9 cellular contexts compared by ENCODE assay signal in genomic region chr10:79274279-79275104, GRCh38.
DNase-seq lines count a peak whose midpoint lies in the region; ATAC-seq lines count a peak whose summit lies in the region.
"Had no signal": no experiment of that assay in that cellular context is flagged by ENCODE, and none has a peak within 500 bp of the region (broad histone marks: within the 10 kb centered on the region; RNA-seq: fewer than 3 reads in every experiment).

No MANE protein-coding gene starts in this region.

- H3K4me1 ChIP-seq in muscle layer of colon (ENCODE audit: insufficient read depth, low read length) (peaks cover 68% of the 10 kb centered on the region), mesendoderm (ENCODE audit: control insufficient read depth, low read depth, low read length) (no peaks in the 10 kb centered on the region)

- H3K36me3 ChIP-seq in muscle layer of colon (ENCODE audit: insufficient read depth, low read length) (peaks cover 14% of the 10 kb centered on the region), mesendoderm (ENCODE audit: control insufficient read depth, insufficient read depth, low read length) (peaks cover 6% of the 10 kb centered on the region)

- DNase-seq in SIG-M5 treated with dmso at 0.1 percent for 504 hours (lab: John Stamatoyannopoulos, UW; ENCODE audit: unreplicated experiment) (peak; percentile 76), SIG-M5 (lab: John Stamatoyannopoulos, UW) (no peak), epithelial cell of prostate (ENCODE audit: low read depth, low spot score) (no peak), DMS114 treated with DMSO at 0.1 percent for 48 hours (lab: John Stamatoyannopoulos, UW; ENCODE audit: unreplicated experiment) (no peak), mesendoderm (no peak), NCI-H1048 (lab: John Stamatoyannopoulos, UW) (no peak)
- DNase-seq: activated B cell treated with CpG ODN at 0.5 μM for 24 hours had no signal

- no peak overlapping the region for H3K18ac ChIP-seq in mesendoderm (ENCODE audit: low read length)

- no peak overlapping the region for H3K23ac ChIP-seq in mesendoderm (ENCODE audit: low read length)

- H4K8ac ChIP-seq in mesendoderm (ENCODE audit: low read depth, low read length), result no peak overlapping the region

- H3K4ac ChIP-seq in mesendoderm (ENCODE audit: low read depth, low read length), result no peak overlapping the region

- H3K79me1 ChIP-seq in mesendoderm (ENCODE audit: low read length), result peaks cover 8% of the 10 kb centered on the region

- H3K27ac ChIP-seq in epithelial cell of prostate (peak overlapping the region; percentile 74), muscle layer of colon (ENCODE audit: low read depth, low read length) (peak overlapping the region; percentile 85), mesendoderm (ENCODE audit: low read depth, low read length) (no peak overlapping the region)

- no peak overlapping the region for H3K56ac ChIP-seq in mesendoderm (ENCODE audit: low read length)

- H4K5ac ChIP-seq in mesendoderm (ENCODE audit: low read length), result no peak overlapping the region

- no peaks in the 10 kb centered on the region for H3K79me2 ChIP-seq in mesendoderm (ENCODE audit: control insufficient read depth, insufficient read depth, low read length)

- H3K9ac ChIP-seq in muscle layer of colon (ENCODE audit: low read length) (peak overlapping the region; percentile 45), mesendoderm (ENCODE audit: low read length) (no peak overlapping the region)

- H3K4me3 ChIP-seq in muscle layer of colon (ENCODE audit: low read depth in 1 of 2, low read length in 2 of 2) (peak overlapping the region in 1 of 2 donors; percentile 11), mesendoderm (ENCODE audit: low read length) (no peak overlapping the region)

- H3K4me2 ChIP-seq in mesendoderm (ENCODE audit: low read length), result no peak overlapping the region

- no CpG with 5 or more reads among the region's 32 CpGs for WGBS in mesendoderm (ENCODE audit: extremely low coverage, insufficient coverage, low lambda C conversion rate)

- H3K27me3 ChIP-seq in muscle layer of colon (ENCODE audit: control insufficient read depth in 1 of 2, insufficient read depth in 2 of 2, low read length in 2 of 2) (no peaks in the 10 kb centered on the region), mesendoderm (ENCODE audit: insufficient read depth, low read length, poor library complexity) (no peaks in the 10 kb centered on the region)

- no peak overlapping the region for H2AK5ac ChIP-seq in mesendoderm (ENCODE audit: low read length)

- no peak overlapping the region for H2BK5ac ChIP-seq in mesendoderm (ENCODE audit: low read length)

- no peak for ATAC-seq in GM21723 (IDR thresholded peaks at IDR 0.05; ENCODE audit: unreplicated experiment)

- H2BK15ac ChIP-seq in mesendoderm (replicated peaks; ENCODE audit: low read depth), result no peak overlapping the region

- no peak overlapping the region for H2BK120ac ChIP-seq in mesendoderm (ENCODE audit: low read depth, low read length)

- H3K9me3 ChIP-seq in muscle layer of colon (ENCODE audit: low read length), result no peaks in the 10 kb centered on the region
